27 cellular contexts compared by ENCODE assay signal in genomic region chr10:4227581-4227980, GRCh38.
DNase-seq lines count a peak whose midpoint lies in the region; FAIRE-seq and TF ChIP-seq lines count a peak whose summit lies in the region.
"Had no signal": no experiment of that assay in that cellular context is flagged by ENCODE, and none has a peak within 500 bp of the region (broad histone marks: within the 10 kb centered on the region; RNA-seq: fewer than 3 reads in every experiment).

No MANE protein-coding gene starts in this region.

- no peaks in the 10 kb centered on the region for H3K4me1 ChIP-seq in kidney (ENCODE audit: control insufficient read depth in 1 of 2, insufficient read depth in 1 of 2, low read depth in 1 of 2, low read length in 2 of 2)
- no peaks in the 10 kb centered on the region for H3K4me1 ChIP-seq in small intestine (ENCODE audit: control insufficient read depth in 2 of 2, insufficient read depth in 1 of 2, low read depth in 1 of 2, low read length in 1 of 2)
- H3K4me1 ChIP-seq: A549, BE2C, BLaER1 had no signal

- peak; percentile 89 for FAIRE-seq in RCC 7860 (lab: Jason Lieb, UNC)
- peak; percentile 45 for FAIRE-seq in kidney (lab: Jason Lieb, UNC)
- no peak for FAIRE-seq in small intestine (lab: Jason Lieb, UNC)
- FAIRE-seq: A549, GM12878, GM12892, GM19239 had no signal

- TF ChIP-seq CTCF in kidney (IDR thresholded peaks at IDR 0.05; ENCODE audit: borderline replicate concordance, extremely low read depth, insufficient read depth) (no peak), GM13976 (IDR thresholded peaks at IDR 0.05; ENCODE audit: borderline replicate concordance, control extremely low read depth, extremely low read depth, insufficient read depth, missing control alignments) (no peak)

- intact Hi-C loops in kidney (cut with DNase I): no loop called here

- no peak overlapping the region for H3K9ac ChIP-seq in kidney (ENCODE audit: low read length in 2 of 2)
- H3K9ac ChIP-seq: BLaER1 had no signal

- H3K4me3 ChIP-seq in kidney (ENCODE audit: low read length in 2 of 2): no peak overlapping the region
- H3K4me3 ChIP-seq in small intestine (ENCODE audit: low read depth in 1 of 2, low read length in 2 of 2): no peak overlapping the region
- H3K4me3 ChIP-seq: A549, BLaER1, GM12878 had no signal

- no peaks in the 10 kb centered on the region for H3K27me3 ChIP-seq in small intestine (ENCODE audit: control insufficient read depth in 2 of 2, insufficient read depth in 2 of 2, low read length in 2 of 2)
- H3K27me3 ChIP-seq: BE2C, BLaER1 had no signal

- no peaks in the 10 kb centered on the region for H3K9me3 ChIP-seq in kidney (ENCODE audit: control insufficient read depth in 1 of 2, low read length in 2 of 2)
- H3K9me3 ChIP-seq in small intestine (ENCODE audit: control insufficient read depth, low read depth): no peaks in the 10 kb centered on the region
- H3K9me3 ChIP-seq: A549, BE2C had no signal

- no peaks in the 10 kb centered on the region for H3K36me3 ChIP-seq in kidney (ENCODE audit: control insufficient read depth in 1 of 2, insufficient read depth in 2 of 2, low read length in 2 of 2)
- no peaks in the 10 kb centered on the region for H3K36me3 ChIP-seq in small intestine (ENCODE audit: control insufficient read depth in 2 of 2, insufficient read depth in 2 of 2, low read length in 2 of 2)
- H3K36me3 ChIP-seq: BE2C, BLaER1 had no signal

- H3K27ac ChIP-seq in kidney (ENCODE audit: low read depth in 2 of 2, low read length in 2 of 2) (no peak overlapping the region), small intestine (ENCODE audit: low read depth in 1 of 2, low read length in 1 of 2) (no peak overlapping the region)
- H3K27ac ChIP-seq: 22Rv1, A549, BLaER1 had no signal

- peak; percentile 38 for DNase-seq in ACHN
- no peak for DNase-seq in RCC 7860 (ENCODE audit: low spot score)
- DNase-seq in kidney: no peak
- peak; percentile 56 for DNase-seq in kidney tubule cell (ENCODE audit: low spot score)
- no peak for DNase-seq in small intestine
- no peak for DNase-seq in NCI-H2196 treated with DMSO at 0.1 percent for 48 hours (lab: John Stamatoyannopoulos, UW; ENCODE audit: unreplicated experiment)
- DNase-seq in GM13976 (ENCODE audit: low spot score): no peak
- DNase-seq in SHP77 (lab: John Stamatoyannopoulos, UW): no peak
- DNase-seq: BE2C; C1 segment of cervical spinal cord; CD4-positive, alpha-beta memory T cell; CD4-positive, CD25-positive, alpha-beta regulatory T cell; CD8-positive, alpha-beta memory T cell; COR-L47; DMS 273 treated with DMSO at 0.1 percent for 48 hours; DMS153; DMS53; DMS79; DND-41; EL; GDM1 had no signal

- in situ Hi-C loops in ACHN (cut with HindIII; ENCODE audit: low pct_ligation_motif_present, low pct_unique_long_range_greater_than_20kb, low sequenced_read_pairs): no loop called here
- in situ Hi-C loops in GM13976 (cut with MboI; ENCODE audit: low sequenced_read_pairs, unreplicated experiment): no loop called here

Comparison
In these comparisons a context has a peak if more than half of its experiments do, and no peak if none do; other contexts are left out.
1. DNase-seq: peak in ACHN (single experiment) and kidney tubule cell (single experiment); none in RCC 7860 (single experiment), kidney (single experiment), small intestine (single experiment), NCI-H2196 treated with DMSO at 0.1 percent for 48 hours (single experiment), GM13976 (single experiment) and SHP77 (0 of 2).